In the genomic region with DNA sequence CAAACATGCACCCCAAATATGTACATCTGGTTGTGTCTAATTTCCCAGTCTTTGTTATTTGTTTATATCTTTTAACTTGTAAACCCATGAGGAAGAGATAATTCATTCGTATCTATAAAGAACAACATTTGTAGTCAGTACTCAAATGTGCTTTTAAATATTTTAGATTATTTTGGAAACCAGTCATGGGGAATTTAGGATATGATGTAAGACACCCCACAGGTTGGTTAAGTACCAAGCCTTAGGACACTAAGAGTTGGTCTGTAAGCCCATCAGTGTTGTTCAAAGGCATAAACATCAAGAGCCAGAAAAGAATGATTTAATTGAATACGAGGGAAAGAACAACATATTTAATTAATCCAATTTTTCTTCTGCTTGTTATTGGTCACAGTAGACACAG, we compare ENCODE assay signal across 27 cellular contexts.
"Had no signal": no experiment of that assay in that cellular context is flagged by ENCODE, and none has a peak within 500 bp of the region (broad histone marks: within the 10 kb centered on the region; RNA-seq: fewer than 3 reads in every experiment).

No MANE protein-coding gene starts in this region.

- H3K9me3 ChIP-seq: esophagus muscularis mucosa, neutrophil, right lobe of liver, uterus had no signal

- H3K4me1 ChIP-seq: esophagus muscularis mucosa, right lobe of liver, uterus had no signal

- H3K27ac ChIP-seq: esophagus muscularis mucosa, neutrophil, right lobe of liver, skin epidermis, uterus, VCaP had no signal

- H3K36me3 ChIP-seq: esophagus muscularis mucosa, neutrophil, right lobe of liver, uterus had no signal

- H3K4me3 ChIP-seq: esophagus muscularis mucosa, right lobe of liver, skin epidermis, uterus had no signal

- H3K27me3 ChIP-seq: esophagus muscularis mucosa, neutrophil, right lobe of liver, uterus had no signal

- ATAC-seq: right lobe of liver; stimulated activated naive CD8-positive, alpha-beta T cell treated with anti-CD3 and anti-CD28 coated beads, Interleukin-15, amount 100 ng/mL, for 72 hours had no signal

- DNase-seq: activated CD4-positive, alpha-beta T cell treated with anti-CD3 and anti-CD28 coated beads for 4 hours; activated CD4-positive, alpha-beta T cell treated with anti-CD3 and anti-CD28 coated beads, Interleukin-2, amount 50 U/mL, for 4 hours; activated CD8-positive, alpha-beta memory T cell treated with anti-CD3 and anti-CD28 coated beads, Interleukin-2, amount 50 U/mL, for 4 hours; activated gamma-delta T cell; activated naive CD4-positive, alpha-beta T cell treated with anti-CD3 and anti-CD28 coated beads, Interleukin-2, amount 10 ng/mL, durations not matched to agents 7 days and 5 days; activated T-cell treated with anti-CD3 and anti-CD28 coated beads, Interleukin-2, amount 50 U/mL, for 1 hour; amygdala; caudate nucleus; endodermal cell; head of caudate nucleus; hypothalamus; immature natural killer cell; kidney; left colon; naive B cell; nephron progenitor cell; right lobe of liver; stimulated activated CD4-positive, alpha-beta T cell treated with anti-CD3 and anti-CD28 coated beads, Interleukin-12 subunit alpha, Interleukin-12 subunit beta, amount 100 ng/mL, for 4 hours; stimulated activated CD4-positive, alpha-beta T cell treated with anti-CD3 and anti-CD28 coated beads, Interleukin-4, amount 100 ng/mL, for 1 hour; stimulated activated naive CD8-positive, alpha-beta T cell treated with anti-CD3 and anti-CD28 coated beads, Interleukin-15, amount 100 ng/mL, for 72 hours; substantia nigra; T-helper 9 cell; uterus had no signal
